In genomic region chr1:27621067-27621920, GRCh38 we compare ENCODE assay signal across 14 cellular contexts. TPM values are rescaled to one million over a fixed set of nuclear protein-coding genes. Genes with fewer than 3 reads are reported as not detected.
A peak's percentile ranks its signal among the peaks of the same experiment; 100 is the strongest.
DNase-seq lines count a peak whose midpoint lies in the region; ATAC-seq and TF ChIP-seq lines count a peak whose summit lies in the region.
"Had no signal": no experiment of that assay in that cellular context is flagged by ENCODE, and none has a peak within 500 bp of the region (broad histone marks: within the 10 kb centered on the region; RNA-seq: fewer than 3 reads in every experiment).

No MANE protein-coding gene starts in this region.

- H3K9me2 ChIP-seq in GM23248 (ENCODE audit: insufficient read depth): no peaks in the 10 kb centered on the region

- WGBS in GM23248 (ENCODE audit: low coverage in 1 of 2, low lambda C conversion rate in 2 of 2, missing lambda C conversion rate in 2 of 2), 2 experiments: 46 to 53% methylated on average over 7 of the region's 7 CpGs

- no peak overlapping the region for H3K4me2 ChIP-seq in GM23248 (ENCODE audit: unreplicated experiment)

- no peak overlapping the region for H3K27ac ChIP-seq in GM23248
- H3K27ac ChIP-seq: vagina had no signal

- peaks cover 2% of the 10 kb centered on the region for H3K27me3 Mint-ChIP-seq in WTC11 (ENCODE audit: low read depth)
- H3K27me3 Mint-ChIP-seq in activated naive CD4-positive, alpha-beta T cell treated with anti-CD3 and anti-CD28 coated beads for 36 hours (ENCODE audit: low read depth): no peaks in the 10 kb centered on the region

- H3K9ac ChIP-seq in GM23248: no peak overlapping the region

- CTCF ChIA-PET in WTC11 (lab: Charles Lee): interaction anchor here (0.7 to 2.6 kb wide), 7 partner anchors 21 to 322 kb away, joined by 3 to 16 read pairs (median 5); no protein-coding TSS in a partner anchor
- CTCF ChIA-PET in activated naive CD4-positive, alpha-beta T cell treated with anti-CD3 and anti-CD28 coated beads for 36 hours (lab: Charles Lee): interaction anchor here (1.0 to 1.8 kb wide), 5 partner anchors 15 to 48 kb away, joined by 3 to 4 read pairs (median 4); no protein-coding TSS in a partner anchor

- no peaks in the 10 kb centered on the region for H3F3A ChIP-seq in GM23248 (ENCODE audit: insufficient read depth)

- no peaks in the 10 kb centered on the region for H3K4me1 ChIP-seq in GM23248 (ENCODE audit: insufficient read depth)
- H3K4me1 ChIP-seq: vagina had no signal

- peaks cover 22% of the 10 kb centered on the region for H3K4me1 Mint-ChIP-seq in WTC11
- H3K4me1 Mint-ChIP-seq in activated naive CD4-positive, alpha-beta T cell treated with anti-CD3 and anti-CD28 coated beads for 36 hours (ENCODE audit: low read depth): peaks cover 31% of the 10 kb centered on the region

- H4K20me1 ChIP-seq in GM23248 (ENCODE audit: insufficient read depth): no peaks in the 10 kb centered on the region

- no peaks in the 10 kb centered on the region for H3K9me3 Mint-ChIP-seq in WTC11
- H3K9me3 Mint-ChIP-seq in activated naive CD4-positive, alpha-beta T cell treated with anti-CD3 and anti-CD28 coated beads for 36 hours: no peaks in the 10 kb centered on the region
- H3K9me3 Mint-ChIP-seq: activated naive CD4-positive, alpha-beta T cell treated with anti-CD3 and anti-CD28 coated beads, Interleukin-2, amount 50 U/mL, for 72 hours had no signal

- no peaks in the 10 kb centered on the region for H3K9me3 ChIP-seq in GM23248 (ENCODE audit: low read depth)
- H3K9me3 ChIP-seq: vagina had no signal

- no peak for TF ChIP-seq CTCF in WTC11 (IDR thresholded peaks at IDR 0.05)
- TF ChIP-seq CTCF in fibroblast of villous mesenchyme (IDR thresholded peaks at IDR 0.05; ENCODE audit: insufficient read depth, low read depth, low read length): no peak

- DNase-seq in AG08395 (ENCODE audit: low spot score) (peak; percentile 21), GM23248 (peak; percentile 75), WTC11 (ENCODE audit: low spot score) (no peak), fibroblast of villous mesenchyme (ENCODE audit: low read depth) (peak; percentile 33), dedifferentiated amniotic fluid mesenchymal stem cell (ENCODE audit: extremely low spot score) (no peak)
- DNase-seq in activated naive CD4-positive, alpha-beta T cell treated with anti-CD3 and anti-CD28 coated beads for 36 hours: no peak
- DNase-seq: foreskin melanocyte; NCI-H446 treated with DMSO at 0.1 percent for 48 hours; stimulated activated CD4-positive, alpha-beta T cell treated with anti-CD3 and anti-CD28 coated beads, Interleukin-2, amount 100 ng/mL, for 24 hours had no signal

- in situ Hi-C loops in GM23248 (cut with MboI): loop anchor here (25.0 kb wide), 2 partner anchors 209 to 509 kb away; no protein-coding TSS in a partner anchor

- 0 out of 2 replicates have a peak overlapping the region, but pooled peaks have one; percentile 51 for H3K27ac Mint-ChIP-seq in WTC11
- no peak overlapping the region for H3K27ac Mint-ChIP-seq in activated naive CD4-positive, alpha-beta T cell treated with anti-CD3 and anti-CD28 coated beads for 36 hours
- H3K27ac Mint-ChIP-seq: activated naive CD4-positive, alpha-beta T cell treated with anti-CD3 and anti-CD28 coated beads, Interleukin-2, amount 50 U/mL, for 72 hours had no signal

- no peak overlapping the region for H3K4me3 ChIP-seq in GM23248
- H3K4me3 ChIP-seq in fibroblast of villous mesenchyme (ENCODE audit: low read depth, low read length): no peak overlapping the region
- H3K4me3 ChIP-seq: vagina had no signal

- ATAC-seq in WTC11: no peak
- no peak for ATAC-seq in HG02973 (IDR thresholded peaks at IDR 0.05; ENCODE audit: unreplicated experiment)
- ATAC-seq in GM21825 (IDR thresholded peaks at IDR 0.05; ENCODE audit: unreplicated experiment): no peak
- ATAC-seq: activated naive CD4-positive, alpha-beta T cell treated with anti-CD3 and anti-CD28 coated beads, Interleukin-2, amount 50 U/mL, for 72 hours had no signal

- H3K36me3 Mint-ChIP-seq in WTC11: no peaks in the 10 kb centered on the region
- no peaks in the 10 kb centered on the region for H3K36me3 Mint-ChIP-seq in activated naive CD4-positive, alpha-beta T cell treated with anti-CD3 and anti-CD28 coated beads for 36 hours (ENCODE audit: low read depth)
- H3K36me3 Mint-ChIP-seq: activated naive CD4-positive, alpha-beta T cell treated with anti-CD3 and anti-CD28 coated beads, Interleukin-2, amount 50 U/mL, for 72 hours had no signal

- intact Hi-C loops in activated naive CD4-positive, alpha-beta T cell treated with anti-CD3 and anti-CD28 coated beads for 36 hours (cut with micrococcal nuclease): no loop called here

- H3K36me3 ChIP-seq in GM23248 (ENCODE audit: low read depth): no peaks in the 10 kb centered on the region
- H3K36me3 ChIP-seq: vagina had no signal

- POLR2A ChIA-PET in WTC11 (lab: Charles Lee): interaction anchor here (0.7 kb wide), 1 partner anchor 76 kb away, joined by 3 read pairs; no protein-coding TSS in a partner anchor

- no peaks in the 10 kb centered on the region for H3K79me2 ChIP-seq in GM23248 (ENCODE audit: insufficient read depth)

- H3K27me3 ChIP-seq in GM23248 (replicated peaks; ENCODE audit: insufficient read depth): no peaks in the 10 kb centered on the region
- H3K27me3 ChIP-seq: vagina had no signal

- H3K4me3 Mint-ChIP-seq in WTC11: no peak overlapping the region
- H3K4me3 Mint-ChIP-seq in activated naive CD4-positive, alpha-beta T cell treated with anti-CD3 and anti-CD28 coated beads for 36 hours: no peak overlapping the region

- H2AFZ ChIP-seq in GM23248: no peak overlapping the region

TF ChIP-seq in WTC11, 78 proteins besides CTCF, POLR2A, EP300 and RAD21 (continues in another document):
- TF ChIP-seq ZNF317 (CRISPR knock-in tag; IDR thresholded peaks at IDR 0.05; ENCODE audit: borderline replicate concordance, low read depth): no peak
- TF ChIP-seq, protein P1, sequence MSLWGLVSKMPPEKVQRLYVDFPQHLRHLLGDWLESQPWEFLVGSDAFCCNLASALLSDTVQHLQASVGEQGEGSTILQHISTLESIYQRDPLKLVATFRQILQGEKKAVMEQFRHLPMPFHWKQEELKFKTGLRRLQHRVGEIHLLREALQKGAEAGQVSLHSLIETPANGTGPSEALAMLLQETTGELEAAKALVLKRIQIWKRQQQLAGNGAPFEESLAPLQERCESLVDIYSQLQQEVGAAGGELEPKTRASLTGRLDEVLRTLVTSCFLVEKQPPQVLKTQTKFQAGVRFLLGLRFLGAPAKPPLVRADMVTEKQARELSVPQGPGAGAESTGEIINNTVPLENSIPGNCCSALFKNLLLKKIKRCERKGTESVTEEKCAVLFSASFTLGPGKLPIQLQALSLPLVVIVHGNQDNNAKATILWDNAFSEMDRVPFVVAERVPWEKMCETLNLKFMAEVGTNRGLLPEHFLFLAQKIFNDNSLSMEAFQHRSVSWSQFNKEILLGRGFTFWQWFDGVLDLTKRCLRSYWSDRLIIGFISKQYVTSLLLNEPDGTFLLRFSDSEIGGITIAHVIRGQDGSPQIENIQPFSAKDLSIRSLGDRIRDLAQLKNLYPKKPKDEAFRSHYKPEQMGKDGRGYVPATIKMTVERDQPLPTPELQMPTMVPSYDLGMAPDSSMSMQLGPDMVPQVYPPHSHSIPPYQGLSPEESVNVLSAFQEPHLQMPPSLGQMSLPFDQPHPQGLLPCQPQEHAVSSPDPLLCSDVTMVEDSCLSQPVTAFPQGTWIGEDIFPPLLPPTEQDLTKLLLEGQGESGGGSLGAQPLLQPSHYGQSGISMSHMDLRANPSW (CRISPR knock-in tag; conservative IDR thresholded peaks at IDR 0.05; ENCODE audit: low read depth): no peak
- TF ChIP-seq ZNF425 (CRISPR knock-in tag; conservative IDR thresholded peaks at IDR 0.05): no peak
- TF ChIP-seq, protein P2, sequence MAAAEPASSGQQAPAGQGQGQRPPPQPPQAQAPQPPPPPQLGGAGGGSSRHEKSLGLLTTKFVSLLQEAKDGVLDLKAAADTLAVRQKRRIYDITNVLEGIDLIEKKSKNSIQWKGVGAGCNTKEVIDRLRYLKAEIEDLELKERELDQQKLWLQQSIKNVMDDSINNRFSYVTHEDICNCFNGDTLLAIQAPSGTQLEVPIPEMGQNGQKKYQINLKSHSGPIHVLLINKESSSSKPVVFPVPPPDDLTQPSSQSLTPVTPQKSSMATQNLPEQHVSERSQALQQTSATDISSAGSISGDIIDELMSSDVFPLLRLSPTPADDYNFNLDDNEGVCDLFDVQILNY (CRISPR knock-in tag; IDR thresholded peaks at IDR 0.05): no peak

RNA-seq across cellular contexts. Expression of gene FGR, which starts 13.7 kb away (rescaled TPM):
- total RNA-seq in GM23248 (2014; rRNA removed; shearing (Covaris generic)): not detected in 2 replicates
- not detected in 2 replicates for polyA plus RNA-seq in GM23248 (2016; fragmentation: Nextera tagmentation; extraction: Ambion mirVana)
- total RNA-seq in WTC11 (2021) (0.30 to 0.77 TPM (median 0.46 TPM) in 3 replicates), fibroblast of villous mesenchyme (not detected in 2 replicates)
- under 1 TPM; 0.10 to 0.14 TPM for total RNA-seq in activated naive CD4-positive, alpha-beta T cell treated with anti-CD3 and anti-CD28 coated beads for 36 hours
- total RNA-seq: H4 had no signal

RNA-seq across cellular contexts. Expression of gene AHDC1, which starts 17.4 kb away (rescaled TPM):
- 5.3 and 5.8 TPM in 2 replicates for total RNA-seq in GM23248 (2014; rRNA removed; shearing (Covaris generic))
- 3.9 and 4.5 TPM in 2 replicates for polyA plus RNA-seq in GM23248 (2016; fragmentation: Nextera tagmentation; extraction: Ambion mirVana)
- total RNA-seq in WTC11 (2021) (31.6 to 49.0 TPM (median 32.6 TPM) in 3 replicates), fibroblast of villous mesenchyme (17.1 and 22.5 TPM in 2 replicates)
- total RNA-seq in activated naive CD4-positive, alpha-beta T cell treated with anti-CD3 and anti-CD28 coated beads for 36 hours: 10 to 100 TPM in 1 of 2 experiments, 1 to 10 TPM in 1; 7.7 to 10.1 TPM

RNA-seq across cellular contexts. Expression of gene IFI6, which starts 50.7 kb away (rescaled TPM):
- total RNA-seq in GM23248 (2014; rRNA removed; shearing (Covaris generic)): 31.9 and 32.1 TPM in 2 replicates
- polyA plus RNA-seq in GM23248 (2016; fragmentation: Nextera tagmentation; extraction: Ambion mirVana): 50.2 and 53.5 TPM in 2 replicates
- 4.5 to 9.4 TPM (median 6.4 TPM) in 3 replicates for total RNA-seq in WTC11 (2021)
- 39.3 and 56.1 TPM in 2 replicates for total RNA-seq in fibroblast of villous mesenchyme
- total RNA-seq in activated naive CD4-positive, alpha-beta T cell treated with anti-CD3 and anti-CD28 coated beads for 36 hours: 100 to 1,000 TPM; 115 to 125 TPM

Comparison
In these comparisons a context has a peak if more than half of its experiments do, and no peak if none do; other contexts are left out.
1. DNase-seq: peak in AG08395 (single experiment), GM23248 (single experiment) and fibroblast of villous mesenchyme (single experiment); none in WTC11 (single experiment), dedifferentiated amniotic fluid mesenchymal stem cell (single experiment) and activated naive CD4-positive, alpha-beta T cell treated with anti-CD3 and anti-CD28 coated beads for 36 hours (single experiment).